Comparison of ENCODE assay signal across 23 cellular contexts in the genomic region with DNA sequence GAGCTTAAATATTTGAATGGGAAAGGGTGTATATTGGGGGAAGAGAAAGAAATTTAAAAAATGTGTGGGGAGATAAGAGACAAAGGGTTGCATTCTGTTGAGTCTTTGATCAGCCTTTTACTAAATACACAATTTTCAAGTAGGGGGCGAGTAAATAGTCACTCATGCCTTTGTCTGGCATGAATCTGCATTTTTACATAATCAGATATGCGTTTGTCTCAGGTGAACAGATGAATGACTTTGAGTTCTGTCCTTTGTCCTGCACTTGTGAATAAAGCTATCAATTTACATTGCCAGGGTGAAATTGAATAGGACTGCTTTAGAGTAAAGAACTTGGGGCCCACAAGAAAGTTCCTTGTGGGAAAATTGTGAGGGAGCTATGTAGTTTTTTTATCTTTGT.
A peak's percentile ranks its signal among the peaks of the same experiment; 100 is the strongest.
DNase-seq lines count a peak whose midpoint lies in the region; ATAC-seq, FAIRE-seq and TF ChIP-seq lines count a peak whose summit lies in the region.
"Had no signal": no experiment of that assay in that cellular context is flagged by ENCODE, and none has a peak within 500 bp of the region (broad histone marks: within the 10 kb centered on the region; RNA-seq: fewer than 3 reads in every experiment).

No MANE protein-coding gene starts in this region.

- peaks cover 4% of the 10 kb centered on the region for H3K36me3 Mint-ChIP-seq in Caco-2 (ENCODE audit: insufficient read depth, unreplicated experiment)
- H3K36me3 Mint-ChIP-seq in astrocyte (ENCODE audit: low read depth, unreplicated experiment) = no peaks in the 10 kb centered on the region

- no peak overlapping the region for H3K4me3 ChIP-seq in Caco-2 (ENCODE audit: low read depth, low read length)
- H3K4me3 ChIP-seq in HUES48 (ENCODE audit: low read depth, low read length) = peak overlapping the region; percentile 14; the same call in 1 of the 2 replicates
- H3K4me3 ChIP-seq in astrocyte (ENCODE audit: insufficient read depth, low read depth, low read length) = no peak overlapping the region
- H3K4me3 ChIP-seq in BE2C (ENCODE audit: low read depth, low read length) = no peak overlapping the region
- H3K4me3 ChIP-seq: BLaER1 had no signal

- no peak for TF ChIP-seq CTCF in Caco-2 (IDR thresholded peaks at IDR 0.05; ENCODE audit: insufficient read depth in 1 of 2, low read depth in 1 of 2, low read length in 1 of 2, severe bottlenecking in 1 of 2, unreplicated experiment in 1 of 2)
- TF ChIP-seq CTCF in astrocyte (IDR thresholded peaks at IDR 0.05; ENCODE audit: insufficient read depth, low read depth, low read length) = no peak
- no peak for TF ChIP-seq CTCF in BE2C (IDR thresholded peaks at IDR 0.05; ENCODE audit: low read depth, low read length)

- CTCF ChIA-PET in Caco-2 (lab: Charles Lee) = no interaction called here

- peak overlapping the region; percentile 7 for H3K4me3 Mint-ChIP-seq in Caco-2 (ENCODE audit: unreplicated experiment)
- no peak overlapping the region for H3K4me3 Mint-ChIP-seq in astrocyte (ENCODE audit: unreplicated experiment)
- H3K4me3 Mint-ChIP-seq: CD4-positive, alpha-beta T cell had no signal

- H3K27me3 Mint-ChIP-seq in Caco-2 (ENCODE audit: insufficient read depth, unreplicated experiment) = no peaks in the 10 kb centered on the region
- no peaks in the 10 kb centered on the region for H3K27me3 Mint-ChIP-seq in astrocyte (ENCODE audit: low read depth, unreplicated experiment)
- H3K27me3 Mint-ChIP-seq: CD4-positive, alpha-beta T cell had no signal

- H3K4me1 ChIP-seq in Caco-2 (peaks cover 44% of the 10 kb centered on the region), HUES48 (ENCODE audit: control insufficient read depth, insufficient read depth, low read length) (peaks cover 16% of the 10 kb centered on the region), astrocyte (ENCODE audit: insufficient read depth, low read length) (peaks cover 17% of the 10 kb centered on the region), BE2C (no peaks in the 10 kb centered on the region)
- H3K4me1 ChIP-seq: BLaER1 had no signal

- H3K9ac ChIP-seq in HUES48 (ENCODE audit: low read depth, low read length) (0 out of 2 replicates have a peak overlapping the region, but pooled peaks have one; percentile 14), astrocyte (ENCODE audit: low read length) (no peak overlapping the region)
- H3K9ac ChIP-seq: BLaER1 had no signal

- H3K36me3 ChIP-seq in Caco-2 (ENCODE audit: control insufficient read depth, insufficient read depth, low read length) (no peaks in the 10 kb centered on the region), HUES48 (ENCODE audit: control insufficient read depth, insufficient read depth, low read length) (no peaks in the 10 kb centered on the region), astrocyte (ENCODE audit: insufficient read depth, low read length) (no peaks in the 10 kb centered on the region), BE2C (no peaks in the 10 kb centered on the region)
- H3K36me3 ChIP-seq: BLaER1 had no signal

- no peak for FAIRE-seq in astrocyte (lab: Jason Lieb, UNC)
- FAIRE-seq: HTR-8/SVneo had no signal

- H3K4me1 Mint-ChIP-seq in Caco-2 (ENCODE audit: low read depth, unreplicated experiment) = peaks cover 40% of the 10 kb centered on the region
- H3K4me1 Mint-ChIP-seq in astrocyte (ENCODE audit: low read depth, unreplicated experiment) = peaks cover 25% of the 10 kb centered on the region

- no peaks in the 10 kb centered on the region for H4K20me1 ChIP-seq in astrocyte (ENCODE audit: insufficient read depth, low read length)
- H4K20me1 ChIP-seq: BLaER1 had no signal

- no peaks in the 10 kb centered on the region for H3K79me2 ChIP-seq in astrocyte (ENCODE audit: insufficient read depth, low read length)

- peak in 1 of 2 experiments; percentile 44 for DNase-seq in Caco-2
- peak; percentile 38 for DNase-seq in astrocyte (ENCODE audit: low read depth)
- DNase-seq in iPS DF 4.7 (ENCODE audit: extremely low read depth, low spot score) = peak; percentile 49
- no peak for DNase-seq in BE2C
- no peak for DNase-seq in GOT3 (lab: John Stamatoyannopoulos, UW)
- DNase-seq in DMS 273 (lab: John Stamatoyannopoulos, UW; ENCODE audit: unreplicated experiment) = no peak
- DNase-seq in left lobe of liver (ENCODE audit: low spot score) = no peak
- DNase-seq: CD4-positive, alpha-beta T cell; COR-L47; GF-D8; H7; Kasumi-1; NCI-H1417; NCI-H187; NCI-H510A; NCI-H774; NK-92 treated with Interleukin-12 subunit alpha and Interleukin-12 subunit beta, amount 100 ng/mL, for 24 hours; SHP77 treated with DMSO at 0.1 percent for 48 hours had no signal

- ATAC-seq in left lobe of liver = no peak
- ATAC-seq: SK-N-SH treated with all-trans-retinoic acid at 6 μM for 48 hours had no signal

- no peak overlapping the region for H2AFZ ChIP-seq in astrocyte (ENCODE audit: low read depth, low read length)

- H3K9me3 Mint-ChIP-seq in Caco-2 (ENCODE audit: unreplicated experiment) = peaks cover 58% of the 10 kb centered on the region
- no peaks in the 10 kb centered on the region for H3K9me3 Mint-ChIP-seq in astrocyte (ENCODE audit: unreplicated experiment)

- H3K27me3 ChIP-seq in Caco-2 (replicated peaks; ENCODE audit: control insufficient read depth, insufficient read depth, low read length) (no peaks in the 10 kb centered on the region), HUES48 (ENCODE audit: control insufficient read depth, insufficient read depth, low read length) (no peaks in the 10 kb centered on the region), astrocyte (ENCODE audit: insufficient read depth, low read length) (no peaks in the 10 kb centered on the region), BE2C (no peaks in the 10 kb centered on the region)
- H3K27me3 ChIP-seq: BLaER1 had no signal

- H3K27ac ChIP-seq in HUES48 (ENCODE audit: low read depth, low read length) (peak overlapping the region; percentile 69), astrocyte (ENCODE audit: low read depth, low read length) (peak overlapping the region; percentile 17)
- H3K27ac ChIP-seq: BLaER1, RWPE1 had no signal

- H3K4me2 ChIP-seq in astrocyte (ENCODE audit: low read length) = no peak overlapping the region
- H3K4me2 ChIP-seq: BLaER1 had no signal

- H3K9me3 ChIP-seq in Caco-2 (peaks cover 2% of the 10 kb centered on the region; the same call in 1 of the 2 replicates), HUES48 (ENCODE audit: control insufficient read depth, insufficient read depth, low read length) (no peaks in the 10 kb centered on the region), astrocyte (ENCODE audit: insufficient read depth, low read depth, low read length) (no peaks in the 10 kb centered on the region), BE2C (no peaks in the 10 kb centered on the region)
- H3K9me3 ChIP-seq: BLaER1 had no signal

- POLR2A ChIA-PET in Caco-2 (lab: Charles Lee) = no interaction called here

- intact Hi-C loops in Caco-2 (cut with micrococcal nuclease; ENCODE audit: unreplicated experiment) = loop anchor here (1.0 to 5.0 kb wide), 4 partner anchors 15 to 119 kb away; no protein-coding TSS in a partner anchor

- H3K27ac Mint-ChIP-seq in Caco-2 (ENCODE audit: unreplicated experiment) = peak overlapping the region; percentile 14
- no peak overlapping the region for H3K27ac Mint-ChIP-seq in astrocyte (ENCODE audit: unreplicated experiment)
- H3K27ac Mint-ChIP-seq: CD4-positive, alpha-beta T cell had no signal

- no TSS peak for BruUV-seq in Caco-2 (replicated peaks; lab: Mats Ljungman, UMichigan)

Comparison
In these comparisons a context has a peak if more than half of its experiments do, and no peak if none do; other contexts are left out.
1. DNase-seq: peak in astrocyte (single experiment) and iPS DF 4.7 (single experiment); none in BE2C (single experiment), GOT3 (single experiment), DMS 273 (single experiment) and left lobe of liver (single experiment).